In genomic region chr1:150973826-150974579, GRCh38 we compare ENCODE assay signal across 8 cellular contexts. TPM values are rescaled to one million over a fixed set of nuclear protein-coding genes. Genes with fewer than 3 reads are reported as not detected.
DNase-seq lines count a peak whose midpoint lies in the region; ATAC-seq, FAIRE-seq and TF ChIP-seq lines count a peak whose summit lies in the region.

No MANE protein-coding gene starts in this region.

- H3K36me3 ChIP-seq in SU-DHL-6 (ENCODE audit: low read length) (no peaks in the 10 kb centered on the region), astrocyte (ENCODE audit: insufficient read depth, low read length) (no peaks in the 10 kb centered on the region), hepatocyte (replicated peaks; ENCODE audit: insufficient read depth, low read depth) (no peaks in the 10 kb centered on the region), skeletal muscle satellite cell (ENCODE audit: insufficient read depth, low read length) (peaks cover under 1% of the 10 kb centered on the region)

- DNase-seq in AG20443 (ENCODE audit: low spot score) (peak; percentile 59), GM19239 (ENCODE audit: insufficient read length, low spot score) (peak; percentile 54), astrocyte (ENCODE audit: low read depth) (no peak), hepatocyte (ENCODE audit: low spot score) (peak; percentile 69), NCI-H187 (lab: John Stamatoyannopoulos, UW) (no peak)

- H3K4me2 ChIP-seq in SU-DHL-6 (ENCODE audit: low read depth, low read length, poor library complexity, severe bottlenecking) = peak overlapping the region; percentile 90
- H3K4me2 ChIP-seq in astrocyte (ENCODE audit: low read length) = peak overlapping the region; percentile 97
- H3K4me2 ChIP-seq in hepatocyte = peak overlapping the region; percentile 98
- peak overlapping the region; percentile 96 for H3K4me2 ChIP-seq in skeletal muscle satellite cell (ENCODE audit: low read length)

- no peaks in the 10 kb centered on the region for H3K27me3 ChIP-seq in SU-DHL-6 (ENCODE audit: low read length)
- H3K27me3 ChIP-seq in astrocyte (ENCODE audit: insufficient read depth, low read length) = no peaks in the 10 kb centered on the region
- no peaks in the 10 kb centered on the region for H3K27me3 ChIP-seq in hepatocyte
- H3K27me3 ChIP-seq in skeletal muscle satellite cell (ENCODE audit: control insufficient read depth, insufficient read depth, low read length) = no peaks in the 10 kb centered on the region

- H3K27ac ChIP-seq in SU-DHL-6 (ENCODE audit: low read depth, low read length) = peak overlapping the region; percentile 73
- H3K27ac ChIP-seq in astrocyte (ENCODE audit: low read depth, low read length) = peak overlapping the region; percentile 75
- H3K27ac ChIP-seq in hepatocyte = peak overlapping the region; percentile 94

- H3K9me3 Mint-ChIP-seq in astrocyte (ENCODE audit: unreplicated experiment) = no peaks in the 10 kb centered on the region

- WGBS in hepatocyte (ENCODE audit: low lambda C conversion rate, missing lambda C conversion rate) = 4% methylated on average over 11 of the region's 67 CpGs

- H2AFZ ChIP-seq in SU-DHL-6 (ENCODE audit: low read depth, low read length, severe bottlenecking) = peak overlapping the region; percentile 85
- H2AFZ ChIP-seq in astrocyte (ENCODE audit: low read depth, low read length) = peak overlapping the region; percentile 53
- peak overlapping the region; percentile 76 for H2AFZ ChIP-seq in hepatocyte

- ATAC-seq in HG03460 (IDR thresholded peaks at IDR 0.05; ENCODE audit: unreplicated experiment) = peak; percentile 27

- FAIRE-seq in GM19239 (lab: Jason Lieb, UNC) (no peak), astrocyte (lab: Jason Lieb, UNC) (no peak)

- H3K4me1 ChIP-seq in astrocyte (ENCODE audit: insufficient read depth, low read length) (peaks cover 41% of the 10 kb centered on the region), hepatocyte (ENCODE audit: insufficient read depth) (peaks cover 57% of the 10 kb centered on the region), skeletal muscle satellite cell (ENCODE audit: control insufficient read depth, insufficient read depth, low read length) (peaks cover 59% of the 10 kb centered on the region)

- H3K9ac ChIP-seq in SU-DHL-6 (ENCODE audit: low read length) = peak overlapping the region; percentile 82
- peak overlapping the region; percentile 88 for H3K9ac ChIP-seq in astrocyte (ENCODE audit: low read length)
- peak overlapping the region; percentile 96 for H3K9ac ChIP-seq in skeletal muscle satellite cell (ENCODE audit: low read depth, low read length)

- TF ChIP-seq CTCF in SU-DHL-6 (IDR thresholded peaks at IDR 0.05; ENCODE audit: insufficient read depth, low read length, poor library complexity, severe bottlenecking) (no peak), astrocyte (IDR thresholded peaks at IDR 0.05; ENCODE audit: insufficient read depth, low read depth, low read length) (no peak), hepatocyte (IDR thresholded peaks at IDR 0.05; ENCODE audit: poor library complexity) (no peak)

- H4K20me1 ChIP-seq in SU-DHL-6 (ENCODE audit: low read depth, low read length) = no peaks in the 10 kb centered on the region
- H4K20me1 ChIP-seq in astrocyte (ENCODE audit: insufficient read depth, low read length) = peaks cover 48% of the 10 kb centered on the region
- peaks cover 24% of the 10 kb centered on the region for H4K20me1 ChIP-seq in hepatocyte (ENCODE audit: insufficient read depth, poor library complexity, severe bottlenecking)

- H3K4me3 ChIP-seq in SU-DHL-6 (ENCODE audit: insufficient read depth, low read length, poor library complexity, severe bottlenecking) = peak overlapping the region; percentile 70
- peak overlapping the region; percentile 91 for H3K4me3 ChIP-seq in astrocyte (ENCODE audit: insufficient read depth, low read depth, low read length)
- H3K4me3 ChIP-seq in hepatocyte = peak overlapping the region; percentile 81
- H3K4me3 ChIP-seq in skeletal muscle satellite cell (ENCODE audit: low read length) = peak overlapping the region; percentile 86

- H3K36me3 Mint-ChIP-seq in astrocyte (ENCODE audit: low read depth, unreplicated experiment) = peaks cover 2% of the 10 kb centered on the region

- peaks cover 18% of the 10 kb centered on the region for H3F3A ChIP-seq in SU-DHL-6 (ENCODE audit: insufficient read depth)

- peak overlapping the region; percentile 77 for H3K27ac Mint-ChIP-seq in astrocyte (ENCODE audit: unreplicated experiment)

- H3K9me2 ChIP-seq in SU-DHL-6 (replicated peaks; ENCODE audit: insufficient read depth, low read length) (no peaks in the 10 kb centered on the region), hepatocyte (replicated peaks; ENCODE audit: insufficient read depth) (no peaks in the 10 kb centered on the region)

- peak overlapping the region; percentile 88 for H3K4me3 Mint-ChIP-seq in astrocyte (ENCODE audit: unreplicated experiment)

- H3K79me2 ChIP-seq in SU-DHL-6 (ENCODE audit: insufficient read depth, low read length) = peaks cover 47% of the 10 kb centered on the region
- peaks cover 51% of the 10 kb centered on the region for H3K79me2 ChIP-seq in astrocyte (ENCODE audit: insufficient read depth, low read length)
- H3K79me2 ChIP-seq in hepatocyte = peaks cover 59% of the 10 kb centered on the region

- H3K9me3 ChIP-seq in SU-DHL-6 (ENCODE audit: insufficient read depth, low read length) (no peaks in the 10 kb centered on the region), astrocyte (ENCODE audit: insufficient read depth, low read depth, low read length) (no peaks in the 10 kb centered on the region), hepatocyte (ENCODE audit: low read depth) (no peaks in the 10 kb centered on the region), skeletal muscle satellite cell (replicated peaks; ENCODE audit: low read length) (no peaks in the 10 kb centered on the region)

- H3K4me1 Mint-ChIP-seq in astrocyte (ENCODE audit: low read depth, unreplicated experiment) = peaks cover 38% of the 10 kb centered on the region

- no peaks in the 10 kb centered on the region for H3K27me3 Mint-ChIP-seq in astrocyte (ENCODE audit: low read depth, unreplicated experiment)

RNA-seq across cellular contexts. Expression of gene CERS2, which starts 0.6 kb away (rescaled TPM):
- total RNA-seq in astrocyte (177 and 189 TPM in 2 replicates), hepatocyte (267 and 268 TPM in 2 replicates)
- 210 and 277 TPM in 2 replicates for polyA plus RNA-seq in hepatocyte
- 97.8 and 105 TPM in 2 replicates for total RNA-seq in skeletal muscle satellite cell (2012; rRNA removed)

RNA-seq across cellular contexts. Expression of gene ANXA9, which starts 8.1 kb away (rescaled TPM):
- total RNA-seq in astrocyte = not detected in 2 replicates
- total RNA-seq in hepatocyte = 7.5 and 7.9 TPM in 2 replicates
- polyA plus RNA-seq in hepatocyte = 8.8 and 9.0 TPM in 2 replicates
- 0.76 TPM in 1 of 2 replicates, not detected in the other for total RNA-seq in skeletal muscle satellite cell (2012; rRNA removed)

RNA-seq across cellular contexts. Expression of gene MINDY1, which starts 32.7 kb away (rescaled TPM):
- total RNA-seq in astrocyte = 8.5 and 8.8 TPM in 2 replicates
- total RNA-seq in hepatocyte = 15.9 and 18.5 TPM in 2 replicates
- polyA plus RNA-seq in hepatocyte = 5.8 and 7.6 TPM in 2 replicates
- 6.8 and 7.2 TPM in 2 replicates for total RNA-seq in skeletal muscle satellite cell (2012; rRNA removed)

RNA-seq across cellular contexts. Expression of gene PRUNE1, which starts 34.2 kb away (rescaled TPM):
- total RNA-seq in astrocyte (14.3 and 17.6 TPM in 2 replicates), hepatocyte (20.3 and 26.5 TPM in 2 replicates)
- polyA plus RNA-seq in hepatocyte = 15.1 and 21.6 TPM in 2 replicates
- total RNA-seq in skeletal muscle satellite cell (2012; rRNA removed) = 4.1 and 8.5 TPM in 2 replicates

RNA-seq across cellular contexts. Expression of gene SETDB1, which starts 47.8 kb away (rescaled TPM):
- total RNA-seq in astrocyte (28.4 and 30.0 TPM in 2 replicates), hepatocyte (33.7 and 41.4 TPM in 2 replicates)
- polyA plus RNA-seq in hepatocyte = 10.7 and 12.9 TPM in 2 replicates
- total RNA-seq in skeletal muscle satellite cell (2012; rRNA removed) = 30.4 and 31.5 TPM in 2 replicates

Comparison
In these comparisons a context has a peak if more than half of its experiments do, and no peak if none do; other contexts are left out.
1. DNase-seq: peak in AG20443 (single experiment), GM19239 (single experiment) and hepatocyte (single experiment); none in astrocyte (single experiment) and NCI-H187 (0 of 2).
2. Peak in every context shown above with its lines, with median percentiles within 50 percentile points of each other: H2AFZ ChIP-seq, H3K27ac ChIP-seq, H3K4me2 ChIP-seq, H3K4me3 ChIP-seq and H3K9ac ChIP-seq.